In genomic region chr9:114484854-114485443, GRCh38 we compare ENCODE assay signal across 8 cellular contexts. TPM values are rescaled to one million over a fixed set of nuclear protein-coding genes. Genes with fewer than 3 reads are reported as not detected.
A peak's percentile ranks its signal among the peaks of the same experiment; 100 is the strongest.
DNase-seq lines count a peak whose midpoint lies in the region; ATAC-seq and TF ChIP-seq lines count a peak whose summit lies in the region.

No MANE protein-coding gene starts in this region.

- intact Hi-C loops in colonic mucosa (cut with DNase I) (loop anchor here (5.0 to 10.0 kb wide), 2 partner anchors 80 to 172 kb away; partner anchors contain the start of gene TEX53), upper lobe of right lung (cut with DNase I) (no loop called here)

- TF ChIP-seq CTCF in fibroblast of lung (conservative IDR thresholded peaks at IDR 0.05 in 1 of 2, IDR thresholded peaks at IDR 0.05 in 1 of 2; ENCODE audit: low read depth in 1 of 2, low read length in 2 of 2) (no peak), colonic mucosa (IDR thresholded peaks at IDR 0.05) (no peak), upper lobe of right lung (IDR thresholded peaks at IDR 0.05) (no peak)

- H4K20me1 ChIP-seq in fibroblast of lung (ENCODE audit: control insufficient read depth, extremely low read depth, insufficient read depth, low read length) = no peaks in the 10 kb centered on the region

- no peak overlapping the region for H3K4me2 ChIP-seq in fibroblast of lung (ENCODE audit: extremely low read depth, insufficient read depth, low read length)

- H2AFZ ChIP-seq in fibroblast of lung (ENCODE audit: low read length) = no peak overlapping the region

- H3K36me3 ChIP-seq in fibroblast of lung (ENCODE audit: control insufficient read depth, insufficient read depth, low read length) (no peaks in the 10 kb centered on the region), colonic mucosa (no peaks in the 10 kb centered on the region), upper lobe of right lung (no peaks in the 10 kb centered on the region)

- H3K9ac ChIP-seq in fibroblast of lung (ENCODE audit: insufficient read depth, low read length) (no peak overlapping the region), colonic mucosa (ENCODE audit: low read depth in 2 of 2, low read length in 2 of 2) (no peak overlapping the region)

- peak; percentile 19 to 30 for DNase-seq in activated CD4-positive, alpha-beta T cell treated with anti-CD3 and anti-CD28 coated beads for 24 hours (ENCODE audit: low read depth in 2 of 2)
- DNase-seq in fibroblast of lung (ENCODE audit: low read depth in 2 of 2) (peak; percentile 81 to 82), colonic mucosa (no peak), NCI-H146 treated with DMSO at 0.1 percent for 48 hours (lab: John Stamatoyannopoulos, UW; ENCODE audit: unreplicated experiment) (no peak), upper lobe of right lung (no peak), cerebellar nuclear complex (lab: John Stamatoyannopoulos, UW) (no peak)

- H3K9me3 ChIP-seq in fibroblast of lung (ENCODE audit: control insufficient read depth, insufficient read depth, low read depth, low read length) (no peaks in the 10 kb centered on the region), colonic mucosa (no peaks in the 10 kb centered on the region), upper lobe of right lung (no peaks in the 10 kb centered on the region)

- H3K4me1 ChIP-seq in fibroblast of lung (ENCODE audit: control insufficient read depth, extremely low read depth, insufficient read depth, low read length) = no peaks in the 10 kb centered on the region
- H3K4me1 ChIP-seq in colonic mucosa = no peaks in the 10 kb centered on the region
- H3K4me1 ChIP-seq in upper lobe of right lung = no peaks in the 10 kb centered on the region

- no peak overlapping the region for H3K4me3 ChIP-seq in fibroblast of lung (replicated peaks in 1 of 4; ENCODE audit: control extremely low read depth in 1 of 4, insufficient read depth in 1 of 4, low read depth in 3 of 4, low read length in 4 of 4)
- H3K4me3 ChIP-seq in colonic mucosa = no peak overlapping the region
- no peak overlapping the region for H3K4me3 ChIP-seq in upper lobe of right lung

- no peak overlapping the region for H3K27ac ChIP-seq in fibroblast of lung (ENCODE audit: insufficient read depth, low read length)
- H3K27ac ChIP-seq in colonic mucosa = no peak overlapping the region
- H3K27ac ChIP-seq in upper lobe of right lung = no peak overlapping the region

- ATAC-seq in GM19025 (IDR thresholded peaks at IDR 0.05; ENCODE audit: low read depth, unreplicated experiment) = peak; percentile 72
- peak; percentile 77 for ATAC-seq in HG03442 (IDR thresholded peaks at IDR 0.05; ENCODE audit: unreplicated experiment)
- ATAC-seq in upper lobe of right lung = no peak

- H3K79me2 ChIP-seq in fibroblast of lung (ENCODE audit: control insufficient read depth, insufficient read depth, low read length) = no peaks in the 10 kb centered on the region

- H3K27me3 ChIP-seq in fibroblast of lung (ENCODE audit: control insufficient read depth, insufficient read depth, low read length) (peaks cover 3% of the 10 kb centered on the region), colonic mucosa (no peaks in the 10 kb centered on the region), upper lobe of right lung (no peaks in the 10 kb centered on the region)

RNA-seq across cellular contexts. Expression of gene WHRN, which starts 20.3 kb away (rescaled TPM):
- total RNA-seq in fibroblast of lung = 0.51 and 1.8 TPM in 2 replicates
- 0.16 and 0.35 TPM in 2 replicates for polyA plus RNA-seq in fibroblast of lung
- 0.40 and 0.86 TPM in 2 replicates for polyA plus RNA-seq in fibroblast of lung (2012)
- 0.12 and 0.44 TPM in 2 replicates for polyA minus RNA-seq in fibroblast of lung (ENCODE audit: low replicate concordance)
- 1 to 10 TPM; 3.3 to 3.6 TPM for total RNA-seq in colonic mucosa
- 3.1 TPM for total RNA-seq in upper lobe of right lung

Comparison
In these comparisons a context has a peak if more than half of its experiments do, and no peak if none do; other contexts are left out.
1. DNase-seq: peak in activated CD4-positive, alpha-beta T cell treated with anti-CD3 and anti-CD28 coated beads for 24 hours (2 of 2) and fibroblast of lung (2 of 2); none in colonic mucosa (single experiment), NCI-H146 treated with DMSO at 0.1 percent for 48 hours (single experiment), upper lobe of right lung (single experiment) and cerebellar nuclear complex (0 of 2).